ENCODE assay signal across 8 cellular contexts in genomic region chr4:168183717-168184571, GRCh38.
A peak's percentile ranks its signal among the peaks of the same experiment; 100 is the strongest.
DNase-seq lines count a peak whose midpoint lies in the region; ATAC-seq, FAIRE-seq and TF ChIP-seq lines count a peak whose summit lies in the region.

No MANE protein-coding gene starts in this region.

- no peak overlapping the region for H3K4me3 Mint-ChIP-seq in activated T-helper 17 cell treated with anti-CD3 and anti-CD28 coated beads, Interleukin-2, amount 50 U/mL, for 72 hours
- H3K4me3 Mint-ChIP-seq in WTC11 = no peak overlapping the region

- WGBS in psoas muscle, 3 donors = 24 to 27% (median 27%) methylated on average over 6 of the region's 6 CpGs

- no peaks in the 10 kb centered on the region for H3K79me2 ChIP-seq in fibroblast of lung (ENCODE audit: control insufficient read depth, insufficient read depth, low read length)

- peaks cover 3% of the 10 kb centered on the region for H3K27me3 Mint-ChIP-seq in activated T-helper 17 cell treated with anti-CD3 and anti-CD28 coated beads, Interleukin-2, amount 50 U/mL, for 72 hours
- H3K27me3 Mint-ChIP-seq in WTC11 (ENCODE audit: low read depth) = no peaks in the 10 kb centered on the region

- H3K9me3 ChIP-seq in fibroblast of lung (ENCODE audit: control insufficient read depth, insufficient read depth, low read depth, low read length) = no peaks in the 10 kb centered on the region
- no peaks in the 10 kb centered on the region for H3K9me3 ChIP-seq in psoas muscle

- H3K27me3 ChIP-seq in fibroblast of lung (ENCODE audit: control insufficient read depth, insufficient read depth, low read length) = no peaks in the 10 kb centered on the region
- H3K27me3 ChIP-seq in psoas muscle (ENCODE audit: insufficient read depth in 3 of 3, low read length in 2 of 3) = no peaks in the 10 kb centered on the region

- CTCF ChIA-PET in WTC11 (lab: Charles Lee) = interaction anchor here (1.0 kb wide), 2 partner anchors 402 to 738 kb away, joined by 3 to 6 read pairs; no protein-coding TSS in a partner anchor

- peak; percentile 94 for FAIRE-seq in H54 (lab: Jason Lieb, UNC)

- H3K27ac Mint-ChIP-seq in activated T-helper 17 cell treated with anti-CD3 and anti-CD28 coated beads, Interleukin-2, amount 50 U/mL, for 72 hours = no peak overlapping the region
- no peak overlapping the region for H3K27ac Mint-ChIP-seq in WTC11

- no peak for TF ChIP-seq POLR2A in H54 (IDR thresholded peaks at IDR 0.05; ENCODE audit: low read depth, low read length)

- no peaks in the 10 kb centered on the region for H3K36me3 Mint-ChIP-seq in activated T-helper 17 cell treated with anti-CD3 and anti-CD28 coated beads, Interleukin-2, amount 50 U/mL, for 72 hours (ENCODE audit: low read depth)
- no peaks in the 10 kb centered on the region for H3K36me3 Mint-ChIP-seq in WTC11

- peak; percentile 9 for DNase-seq in H54 (ENCODE audit: insufficient read length, low spot score)
- peak; percentile 61 for DNase-seq in RKO (ENCODE audit: low spot score)
- peak; percentile 39 to 69 for DNase-seq in fibroblast of lung (ENCODE audit: low read depth in 2 of 2)
- DNase-seq in psoas muscle = no peak
- no peak for DNase-seq in WTC11 (ENCODE audit: low spot score)

- no peaks in the 10 kb centered on the region for H3K4me1 Mint-ChIP-seq in activated T-helper 17 cell treated with anti-CD3 and anti-CD28 coated beads, Interleukin-2, amount 50 U/mL, for 72 hours
- no peaks in the 10 kb centered on the region for H3K4me1 Mint-ChIP-seq in WTC11

- intact Hi-C loops in psoas muscle (cut with DNase I) = loop anchor here (5.0 to 10.0 kb wide), 4 partner anchors 151 to 741 kb away; no protein-coding TSS in a partner anchor

- ATAC-seq in psoas muscle (peak; percentile 50 to 77 (median 64)), HG03097 (IDR thresholded peaks at IDR 0.05; ENCODE audit: low FRiP score, unreplicated experiment) (no peak), WTC11 (no peak)
- ATAC-seq in activated T-helper 17 cell treated with anti-CD3 and anti-CD28 coated beads, Interleukin-2, amount 50 U/mL, for 72 hours (replicated peaks) = no peak

- H3K9ac ChIP-seq in fibroblast of lung (ENCODE audit: insufficient read depth, low read length) = no peak overlapping the region

- no peak overlapping the region for H3K4me2 ChIP-seq in fibroblast of lung (ENCODE audit: extremely low read depth, insufficient read depth, low read length)

- H2AFZ ChIP-seq in fibroblast of lung (ENCODE audit: low read length) = no peak overlapping the region

- peak; percentile 76 for TF ChIP-seq CTCF in C4-2B (conservative IDR thresholded peaks at IDR 0.05)
- TF ChIP-seq CTCF in fibroblast of lung (conservative IDR thresholded peaks at IDR 0.05 in 1 of 2, IDR thresholded peaks at IDR 0.05 in 1 of 2; ENCODE audit: low read depth in 1 of 2, low read length in 2 of 2) = peak; percentile 35 to 54
- TF ChIP-seq CTCF in psoas muscle (IDR thresholded peaks at IDR 0.05) = peak; percentile 74
- TF ChIP-seq CTCF in WTC11 (IDR thresholded peaks at IDR 0.05) = no peak

- no peaks in the 10 kb centered on the region for H3K36me3 ChIP-seq in fibroblast of lung (ENCODE audit: control insufficient read depth, insufficient read depth, low read length)
- no peaks in the 10 kb centered on the region for H3K36me3 ChIP-seq in psoas muscle (ENCODE audit: insufficient read depth in 1 of 2, low read depth in 1 of 2)

- no peaks in the 10 kb centered on the region for H3K4me1 ChIP-seq in fibroblast of lung (ENCODE audit: control insufficient read depth, extremely low read depth, insufficient read depth, low read length)
- no peaks in the 10 kb centered on the region for H3K4me1 ChIP-seq in psoas muscle

- no peak overlapping the region for H3K27ac ChIP-seq in C4-2B
- no peak overlapping the region for H3K27ac ChIP-seq in fibroblast of lung (ENCODE audit: insufficient read depth, low read length)
- H3K27ac ChIP-seq in psoas muscle = no peak overlapping the region

- H3K4me3 ChIP-seq in fibroblast of lung (replicated peaks in 1 of 4; ENCODE audit: control extremely low read depth in 1 of 4, insufficient read depth in 1 of 4, low read depth in 3 of 4, low read length in 4 of 4) = no peak overlapping the region
- no peak overlapping the region for H3K4me3 ChIP-seq in psoas muscle

- H3K9me3 Mint-ChIP-seq in activated T-helper 17 cell treated with anti-CD3 and anti-CD28 coated beads, Interleukin-2, amount 50 U/mL, for 72 hours = no peaks in the 10 kb centered on the region
- no peaks in the 10 kb centered on the region for H3K9me3 Mint-ChIP-seq in WTC11

- POLR2A ChIA-PET in WTC11 (lab: Charles Lee) = no interaction called here

- H4K20me1 ChIP-seq in fibroblast of lung (ENCODE audit: control insufficient read depth, extremely low read depth, insufficient read depth, low read length) = no peaks in the 10 kb centered on the region

TF ChIP-seq in WTC11, 78 proteins besides CTCF, POLR2A, EP300 and RAD21:
- TF ChIP-seq ZNF232 (CRISPR knock-in tag; IDR thresholded peaks at IDR 0.05) (no peak), FOXP1 (CRISPR knock-in tag; IDR thresholded peaks at IDR 0.05; ENCODE audit: borderline replicate concordance) (no peak), USF2 (CRISPR knock-in tag; IDR thresholded peaks at IDR 0.05) (no peak), GABPB1 (CRISPR knock-in tag; IDR thresholded peaks at IDR 0.05) (no peak), ZNF281 (CRISPR knock-in tag; IDR thresholded peaks at IDR 0.05) (no peak), HMGXB4 (CRISPR knock-in tag; IDR thresholded peaks at IDR 0.05) (no peak), IRF1 (CRISPR knock-in tag; IDR thresholded peaks at IDR 0.05) (no peak), JUN (CRISPR knock-in tag; IDR thresholded peaks at IDR 0.05) (no peak), ZBTB21 (CRISPR knock-in tag; IDR thresholded peaks at IDR 0.05; ENCODE audit: borderline replicate concordance) (no peak)
TF ChIP-seq in WTC11: peak in this region for 0.

Comparison
In these comparisons a context has a peak if more than half of its experiments do, and no peak if none do; other contexts are left out.
1. DNase-seq: peak in H54 (single experiment), RKO (single experiment) and fibroblast of lung (2 of 2); none in psoas muscle (0 of 2) and WTC11 (single experiment).
2. ATAC-seq: peak in psoas muscle (4 of 4); none in activated T-helper 17 cell treated with anti-CD3 and anti-CD28 coated beads, Interleukin-2, amount 50 U/mL, for 72 hours (single experiment), HG03097 (single experiment) and WTC11 (single experiment).